Comparison of ENCODE assay signal across 34 cellular contexts in the genomic region with DNA sequence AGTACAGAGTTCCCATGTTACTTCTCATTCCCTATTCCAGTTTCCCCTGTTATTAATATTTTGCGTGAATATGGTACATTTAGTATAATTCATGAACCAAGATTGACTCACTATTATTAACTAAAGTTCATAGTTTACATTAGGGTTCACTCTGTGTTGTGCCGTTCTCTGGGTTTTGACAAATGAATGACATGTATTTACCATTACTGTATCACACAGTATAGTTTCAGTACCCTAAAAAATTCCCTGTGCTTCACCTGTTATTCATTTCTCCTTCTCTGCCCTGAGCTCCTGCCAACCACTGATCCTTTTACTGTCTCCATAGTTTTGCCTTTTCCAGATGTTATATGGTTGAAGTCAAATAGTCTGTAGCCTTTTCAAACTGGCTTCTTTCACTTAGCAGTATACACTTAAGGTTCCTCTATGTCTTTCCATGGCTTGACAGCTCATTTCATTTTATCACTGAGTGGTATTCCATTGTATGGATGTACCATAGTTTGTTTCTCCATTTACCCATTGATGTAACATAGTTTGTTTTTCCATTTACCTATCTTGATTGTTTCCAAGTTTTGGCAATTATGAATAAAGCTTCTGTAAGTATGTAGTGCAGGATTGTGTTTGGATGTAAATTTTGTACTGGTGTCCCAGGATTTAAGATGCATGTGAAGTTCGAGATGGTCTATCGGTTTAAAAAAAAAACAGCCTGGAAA. TPM values are rescaled to one million over a fixed set of nuclear protein-coding genes. Genes with fewer than 3 reads are reported as not detected.
DNase-seq lines count a peak whose midpoint lies in the region; ATAC-seq and TF ChIP-seq lines count a peak whose summit lies in the region.
"Had no signal": no experiment of that assay in that cellular context is flagged by ENCODE, and none has a peak within 500 bp of the region (broad histone marks: within the 10 kb centered on the region; RNA-seq: fewer than 3 reads in every experiment).

No MANE protein-coding gene starts in this region.

- BruUV-seq in A673 (replicated peaks; lab: Mats Ljungman, UMichigan), result no TSS peak

- H3K27ac ChIP-seq in A673 (ENCODE audit: low read depth, low read length, poor library complexity, severe bottlenecking), result peak overlapping the region; percentile 5
- no peak overlapping the region for H3K27ac ChIP-seq in suprapubic skin
- no peak overlapping the region for H3K27ac ChIP-seq in upper lobe of left lung
- H3K27ac ChIP-seq: colonic mucosa, Peyer's patch had no signal

- DNase-seq in A673 (ENCODE audit: low spot score), result no peak
- no peak for DNase-seq in activated B cell treated with CpG ODN at 0.5 μM for 24 hours
- DNase-seq in naive B cell, result no peak
- DNase-seq in suprapubic skin (ENCODE audit: low spot score in 2 of 2), result no peak
- no peak for DNase-seq in HK-2 (ENCODE audit: unreplicated experiment)
- no peak for DNase-seq in islet precursor cell
- DNase-seq in upper lobe of left lung, result no peak
- DNase-seq: 8988T; activated CD4-positive, alpha-beta T cell treated with anti-CD3 and anti-CD28 coated beads for 4 hours; activated CD8-positive, alpha-beta memory T cell treated with anti-CD3 and anti-CD28 coated beads for 24 hours; activated T-cell treated with anti-CD3 and anti-CD28 coated beads for 4 hours; amygdala; CD4-positive, alpha-beta memory T cell; colonic mucosa; DMS 273 treated with DMSO at 0.1 percent for 48 hours; effector CD8-positive, alpha-beta T cell; head of caudate nucleus; midbrain; MV-4-11; naive thymus-derived CD8-positive, alpha-beta T cell; NCI-H1436 treated with DMSO at 0.1 percent for 48 hours; NCI-H2081 treated with DMSO at 0.1 percent for 48 hours; nucleus accumbens; Peyer's patch; SHP77 treated with DMSO at 0.1 percent for 48 hours; substantia nigra; SW 1271; T-helper 9 cell had no signal

- no peaks in the 10 kb centered on the region for H3K36me3 ChIP-seq in A673 (ENCODE audit: insufficient read depth, low read length, poor library complexity, severe bottlenecking)
- H3K36me3 ChIP-seq in suprapubic skin, result no peaks in the 10 kb centered on the region
- no peaks in the 10 kb centered on the region for H3K36me3 ChIP-seq in upper lobe of left lung
- H3K36me3 ChIP-seq: colonic mucosa, HAP-1, Peyer's patch had no signal

- CTCF ChIA-PET in A673 (lab: Charles Lee) (no interaction called here), activated B cell treated with CpG ODN at 0.5 μM for 24 hours (lab: Charles Lee) (interaction anchor here (0.6 to 1.3 kb wide), 3 partner anchors 24 to 101 kb away, joined by 3 to 4 read pairs (median 3); no protein-coding TSS in a partner anchor)

- H3K4me1 ChIP-seq in A673 (ENCODE audit: insufficient read depth, low read length, poor library complexity, severe bottlenecking), result peaks cover 24% of the 10 kb centered on the region
- no peaks in the 10 kb centered on the region for H3K4me1 ChIP-seq in suprapubic skin
- H3K4me1 ChIP-seq in upper lobe of left lung, result peaks cover 0 to 9% (median 0%) of the 10 kb centered on the region in 4 donors
- H3K4me1 ChIP-seq: colonic mucosa, HAP-1, Peyer's patch had no signal

- intact Hi-C loops in A673 (cut with micrococcal nuclease; ENCODE audit: unreplicated experiment) (no loop called here), activated B cell treated with CpG ODN at 0.5 μM for 24 hours (cut with micrococcal nuclease) (loop anchor here (5.0 kb wide), 1 partner anchor 38 kb away; no protein-coding TSS in a partner anchor)

- TF ChIP-seq POLR2A in suprapubic skin (IDR thresholded peaks at IDR 0.05), result no peak
- no peak for TF ChIP-seq POLR2A in upper lobe of left lung (IDR thresholded peaks at IDR 0.05)

- ATAC-seq in HG02610 (IDR thresholded peaks at IDR 0.05; ENCODE audit: unreplicated experiment), result peak; percentile 45
- ATAC-seq in activated B cell treated with CpG ODN at 0.5 μM for 24 hours (ENCODE audit: low read depth), result no peak
- peak; percentile 34 to 43 for ATAC-seq in naive B cell (ENCODE audit: low read depth in 2 of 2)
- ATAC-seq in upper lobe of left lung (ENCODE audit: low FRiP score in 2 of 2), result no peak
- ATAC-seq: HepG2; naive thymus-derived CD8-positive, alpha-beta T cell; stimulated activated effector memory CD8-positive, alpha-beta T cell treated with anti-CD3 and anti-CD28 coated beads, Interleukin-12 subunit alpha, Interleukin-12 subunit beta, amount 100 ng/mL, for 72 hours had no signal

- H3K27ac Mint-ChIP-seq in activated B cell treated with CpG ODN at 0.5 μM for 24 hours (peak overlapping the region; percentile 82), naive B cell (peak overlapping the region in 4 of 6 donors; percentile 33 to 77 (median 52))
- H3K27ac Mint-ChIP-seq: activated naive CD4-positive, alpha-beta T cell treated with anti-CD3 and anti-CD28 coated beads, Interleukin-2, amount 50 U/mL, for 24 hours; CD4-positive, alpha-beta memory T cell; stimulated activated effector memory CD8-positive, alpha-beta T cell treated with anti-CD3 and anti-CD28 coated beads, Interleukin-12 subunit alpha, Interleukin-12 subunit beta, amount 100 ng/mL, for 72 hours; type B pancreatic cell had no signal

- peak overlapping the region; percentile 32 for H3K4me3 Mint-ChIP-seq in activated B cell treated with CpG ODN at 0.5 μM for 24 hours
- peak overlapping the region in 3 of 8 donors; percentile 3 to 63 (median 52) for H3K4me3 Mint-ChIP-seq in naive B cell
- H3K4me3 Mint-ChIP-seq: activated naive CD4-positive, alpha-beta T cell treated with anti-CD3 and anti-CD28 coated beads, Interleukin-2, amount 50 U/mL, for 24 hours; CD4-positive, alpha-beta memory T cell; naive thymus-derived CD8-positive, alpha-beta T cell; stimulated activated effector memory CD8-positive, alpha-beta T cell treated with anti-CD3 and anti-CD28 coated beads, Interleukin-12 subunit alpha, Interleukin-12 subunit beta, amount 100 ng/mL, for 72 hours; type B pancreatic cell had no signal

- TF ChIP-seq EP300 in suprapubic skin (IDR thresholded peaks at IDR 0.05), result no peak
- TF ChIP-seq EP300 in upper lobe of left lung (IDR thresholded peaks at IDR 0.05), result no peak

- no peaks in the 10 kb centered on the region for H3K27me3 Mint-ChIP-seq in activated B cell treated with CpG ODN at 0.5 μM for 24 hours
- H3K27me3 Mint-ChIP-seq in naive B cell, result no peaks in the 10 kb centered on the region
- H3K27me3 Mint-ChIP-seq: activated naive CD4-positive, alpha-beta T cell treated with anti-CD3 and anti-CD28 coated beads, Interleukin-2, amount 50 U/mL, for 24 hours; type B pancreatic cell had no signal

- POLR2A ChIA-PET in A673 (lab: Charles Lee; ENCODE audit: low non-redundant PET) (no interaction called here), activated B cell treated with CpG ODN at 0.5 μM for 24 hours (lab: Charles Lee) (interaction anchor here (0.7 to 2.0 kb wide), 2 partner anchors 58 to 427 kb away, joined by 3 to 4 read pairs; partner anchors contain the start of gene CDK14)

- 94% methylated on average over 4 of the region's 4 CpGs for WGBS in suprapubic skin
- 91 to 93% methylated on average over 4 of the region's 4 CpGs for WGBS in upper lobe of left lung, 2 donors

- no peak for TF ChIP-seq CTCF in A673 (conservative IDR thresholded peaks at IDR 0.05; ENCODE audit: low read depth, low read length)
- TF ChIP-seq CTCF in activated B cell treated with CpG ODN at 0.5 μM for 24 hours (IDR thresholded peaks at IDR 0.05), result no peak
- no peak for TF ChIP-seq CTCF in suprapubic skin (IDR thresholded peaks at IDR 0.05)
- TF ChIP-seq CTCF in upper lobe of left lung (IDR thresholded peaks at IDR 0.05), result no peak

- H3K27me3 ChIP-seq in A673 (replicated peaks; ENCODE audit: insufficient read depth, low read depth, low read length, poor library complexity) (no peaks in the 10 kb centered on the region), suprapubic skin (no peaks in the 10 kb centered on the region), upper lobe of left lung (no peaks in the 10 kb centered on the region)
- H3K27me3 ChIP-seq: colonic mucosa, Peyer's patch had no signal

- peaks cover 3% of the 10 kb centered on the region for H3K36me3 Mint-ChIP-seq in activated B cell treated with CpG ODN at 0.5 μM for 24 hours (ENCODE audit: low read depth)
- no peaks in the 10 kb centered on the region for H3K36me3 Mint-ChIP-seq in naive B cell
- H3K36me3 Mint-ChIP-seq: activated naive CD4-positive, alpha-beta T cell treated with anti-CD3 and anti-CD28 coated beads, Interleukin-2, amount 50 U/mL, for 24 hours; CD4-positive, alpha-beta memory T cell; stimulated activated effector memory CD8-positive, alpha-beta T cell treated with anti-CD3 and anti-CD28 coated beads, Interleukin-12 subunit alpha, Interleukin-12 subunit beta, amount 100 ng/mL, for 72 hours had no signal

- H3K4me3 ChIP-seq in A673 (ENCODE audit: low read depth, low read length, poor library complexity, severe bottlenecking), result no peak overlapping the region
- H3K4me3 ChIP-seq in suprapubic skin, result no peak overlapping the region
- H3K4me3 ChIP-seq in upper lobe of left lung, result no peak overlapping the region
- H3K4me3 ChIP-seq: colonic mucosa, HAP-1, Peyer's patch had no signal

- H3K4me1 Mint-ChIP-seq in activated B cell treated with CpG ODN at 0.5 μM for 24 hours, result peaks cover 47% of the 10 kb centered on the region
- H3K4me1 Mint-ChIP-seq in naive B cell, result peaks cover 36 to 70% (median 65%) of the 10 kb centered on the region in 3 donors
- H3K4me1 Mint-ChIP-seq: activated naive CD4-positive, alpha-beta T cell treated with anti-CD3 and anti-CD28 coated beads, Interleukin-2, amount 50 U/mL, for 24 hours; CD4-positive, alpha-beta memory T cell; stimulated activated effector memory CD8-positive, alpha-beta T cell treated with anti-CD3 and anti-CD28 coated beads, Interleukin-12 subunit alpha, Interleukin-12 subunit beta, amount 100 ng/mL, for 72 hours had no signal

- H3K9me3 Mint-ChIP-seq in activated B cell treated with CpG ODN at 0.5 μM for 24 hours (peaks cover 5% of the 10 kb centered on the region), naive B cell (peaks cover 0 to 9% (median 2%) of the 10 kb centered on the region in 7 donors)

- H3K9me3 ChIP-seq in A673 (ENCODE audit: low read depth, low read length, poor library complexity, severe bottlenecking), result peaks cover 12% of the 10 kb centered on the region
- H3K9me3 ChIP-seq in suprapubic skin, result no peaks in the 10 kb centered on the region
- H3K9me3 ChIP-seq in upper lobe of left lung, result no peaks in the 10 kb centered on the region
- H3K9me3 ChIP-seq: colonic mucosa, Peyer's patch had no signal

RNA-seq across cellular contexts. Expression of gene CDK14, which starts 58.8 kb away (rescaled TPM):
- total RNA-seq in A673 (2021), result 128 and 131 TPM in 2 replicates
- total RNA-seq in activated B cell treated with CpG ODN at 0.5 μM for 24 hours, result 130 and 140 TPM in 2 replicates
- polyA plus RNA-seq in naive B cell (ENCODE audit: low read depth in 6 of 6), result 10 to 100 TPM; 22.8 to 55.5 (median 42.3) TPM
- 1 to 10 TPM; 3.5 to 5.1 (median 3.9) TPM for total RNA-seq in suprapubic skin
- total RNA-seq in upper lobe of left lung, result 10 to 100 TPM; 21.7 to 53.4 (median 37.1) TPM

Comparison
In these comparisons a context has a peak if more than half of its experiments do, and no peak if none do; other contexts are left out.
1. ATAC-seq: peak in HG02610 (single experiment) and naive B cell (2 of 2); none in activated B cell treated with CpG ODN at 0.5 μM for 24 hours (single experiment) and upper lobe of left lung (0 of 2).